Comparison of ENCODE assay signal across 20 cellular contexts in the genomic region with DNA sequence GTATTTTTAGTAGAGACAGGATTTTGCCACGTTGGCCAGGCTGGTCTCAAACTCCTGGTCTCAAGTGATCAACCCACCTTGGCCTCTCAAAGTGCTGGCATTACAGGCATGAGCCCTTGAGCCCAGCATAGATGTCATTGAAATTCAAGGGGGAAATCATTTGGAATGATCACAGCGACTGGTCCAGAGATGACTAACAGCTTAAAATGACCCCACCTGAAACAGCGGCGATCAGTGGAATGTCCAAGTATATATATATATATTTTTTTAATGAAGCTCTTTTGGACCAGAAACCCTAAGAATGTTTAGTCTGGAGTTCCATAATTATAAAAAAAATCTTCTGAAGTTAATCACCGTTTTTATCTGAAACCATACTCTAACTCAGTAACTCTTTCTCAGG. TPM values are rescaled to one million over a fixed set of nuclear protein-coding genes. Genes with fewer than 3 reads are reported as not detected.
DNase-seq lines count a peak whose midpoint lies in the region; ATAC-seq, FAIRE-seq and TF ChIP-seq lines count a peak whose summit lies in the region.
"Had no signal": no experiment of that assay in that cellular context is flagged by ENCODE, and none has a peak within 500 bp of the region (broad histone marks: within the 10 kb centered on the region; RNA-seq: fewer than 3 reads in every experiment).

No MANE protein-coding gene starts in this region.

- BruUV-seq in IMR-90 (replicated peaks; lab: Mats Ljungman, UMichigan) = no TSS peak

- FAIRE-seq in astrocyte (lab: Jason Lieb, UNC) (no peak), keratinocyte (lab: Jason Lieb, UNC) (no peak)
- FAIRE-seq: GM12891, GM18507 had no signal

- no peaks in the 10 kb centered on the region for H3K36me3 ChIP-seq in IMR-90 (ENCODE audit: control insufficient read depth, insufficient read depth, low read length)
- H3K36me3 ChIP-seq in astrocyte (ENCODE audit: insufficient read depth, low read length) = no peaks in the 10 kb centered on the region
- no peaks in the 10 kb centered on the region for H3K36me3 ChIP-seq in keratinocyte (ENCODE audit: control insufficient read depth in 2 of 2, extremely low read depth in 1 of 2, insufficient read depth in 2 of 2, low read length in 2 of 2)
- H3K36me3 ChIP-seq in body of pancreas (replicated peaks in 1 of 2; ENCODE audit: insufficient read depth in 1 of 2, low read depth in 2 of 2) = no peaks in the 10 kb centered on the region
- H3K36me3 ChIP-seq: BLaER1 had no signal

- TF ChIP-seq RAD21 in IMR-90 (IDR thresholded peaks at IDR 0.05; ENCODE audit: low read length) = no peak

- H3K79me2 ChIP-seq in astrocyte (ENCODE audit: insufficient read depth, low read length) = no peaks in the 10 kb centered on the region
- no peaks in the 10 kb centered on the region for H3K79me2 ChIP-seq in keratinocyte (ENCODE audit: control insufficient read depth, insufficient read depth, low read length)

- CTCF ChIA-PET in IMR-90 (lab: Yijun Ruan, JAX) = interaction anchor here (0.7 to 1.9 kb wide), 3 partner anchors 36 to 1326 kb away, joined by 3 to 6 read pairs (median 5); no protein-coding TSS in a partner anchor

- no peak overlapping the region for H2AK9ac ChIP-seq in IMR-90 (replicated peaks; ENCODE audit: low read depth, low read length, poor library complexity)

- TF ChIP-seq POLR2A in IMR-90 (IDR thresholded peaks at IDR 0.05; ENCODE audit: low read depth, low read length) (no peak), body of pancreas (IDR thresholded peaks at IDR 0.05) (no peak)

- intact Hi-C loops in IMR-90 (cut with micrococcal nuclease) (loop anchor here (10.0 kb wide), 1 partner anchor 571 kb away; no protein-coding TSS in a partner anchor), body of pancreas (cut with DNase I) (no loop called here)

- peaks cover 0 to 31% of the 10 kb centered on the region in 2 experiments; a peak in 3 of 4 replicates for H3K79me1 ChIP-seq in IMR-90 (ENCODE audit: low read depth in 1 of 2, low read length in 2 of 2)

- in situ Hi-C loops in IMR-90 (cut with MboI; ENCODE audit: low sequenced_read_pairs) = no loop called here

- no peak for TF ChIP-seq CTCF in IMR-90 (conservative IDR thresholded peaks at IDR 0.05; ENCODE audit: low read depth, low read length)
- TF ChIP-seq CTCF in astrocyte (IDR thresholded peaks at IDR 0.05; ENCODE audit: insufficient read depth, low read depth, low read length) = no peak
- no peak for TF ChIP-seq CTCF in keratinocyte (optimal IDR thresholded peaks at IDR 0.05 in 1 of 3, IDR thresholded peaks at IDR 0.05 in 1 of 3, conservative IDR thresholded peaks at IDR 0.05 in 1 of 3; ENCODE audit: extremely low read depth in 1 of 3, insufficient read depth in 2 of 3, low read length in 3 of 3)
- no peak for TF ChIP-seq CTCF in body of pancreas (IDR thresholded peaks at IDR 0.05)

- WGBS in IMR-90 (ENCODE audit: extremely low coverage in 2 of 2, insufficient read length in 1 of 2), 2 experiments = no CpG with 5 or more reads among the region's 5 CpGs
- 60 to 68% methylated on average over 5 of the region's 5 CpGs for WGBS in body of pancreas, 2 donors

- H2AFZ ChIP-seq in IMR-90 (replicated peaks; ENCODE audit: low read length, poor library complexity) = no peak overlapping the region
- H2AFZ ChIP-seq in astrocyte (ENCODE audit: low read depth, low read length) = no peak overlapping the region
- no peak overlapping the region for H2AFZ ChIP-seq in keratinocyte (ENCODE audit: control insufficient read depth, low read length)

- H3K9me1 ChIP-seq in IMR-90 (ENCODE audit: insufficient read depth, low read length) (peaks cover 14% of the 10 kb centered on the region), keratinocyte (ENCODE audit: control insufficient read depth, extremely low read depth, insufficient read depth, low read length) (no peaks in the 10 kb centered on the region)

- DNase-seq in A172 (ENCODE audit: low spot score) = peak; percentile 56
- no peak for DNase-seq in IMR-90
- DNase-seq in astrocyte (ENCODE audit: low read depth) = peak; percentile 34
- DNase-seq in keratinocyte (ENCODE audit: low read depth, low spot score) = no peak
- no peak for DNase-seq in NCI-H82 treated with DMSO at 0.1 percent for 48 hours (lab: John Stamatoyannopoulos, UW; ENCODE audit: unreplicated experiment)
- no peak for DNase-seq in body of pancreas
- DNase-seq in hypothalamus (lab: John Stamatoyannopoulos, UW) = no peak
- DNase-seq: CD8-positive, alpha-beta T cell; GOT3; KBM-7; NCI-H1417; NCI-H187; NCI-H2107; NCI-H510A; NCI-H748 treated with DMSO at 0.1 percent for 48 hours had no signal

- no peaks in the 10 kb centered on the region for H3K27me3 ChIP-seq in IMR-90 (ENCODE audit: control insufficient read depth, insufficient read depth, low read length)
- H3K27me3 ChIP-seq in astrocyte (ENCODE audit: insufficient read depth, low read length) = no peaks in the 10 kb centered on the region
- H3K27me3 ChIP-seq in keratinocyte (ENCODE audit: control insufficient read depth, extremely low read depth, insufficient read depth, low read length) = no peaks in the 10 kb centered on the region
- H3K27me3 ChIP-seq in body of pancreas = no peaks in the 10 kb centered on the region
- H3K27me3 ChIP-seq: BLaER1 had no signal

- H3K36me3 Mint-ChIP-seq in astrocyte (ENCODE audit: low read depth, unreplicated experiment) = no peaks in the 10 kb centered on the region
- H3K36me3 Mint-ChIP-seq: CD8-positive, alpha-beta T cell had no signal

- H4K91ac ChIP-seq in IMR-90 (ENCODE audit: insufficient read depth, low read depth, low read length) = no peak overlapping the region

- no peak overlapping the region for H3K23ac ChIP-seq in IMR-90 (ENCODE audit: low read depth, low read length)

- H4K20me1 ChIP-seq in IMR-90 (ENCODE audit: insufficient read depth, low read length) (no peaks in the 10 kb centered on the region), astrocyte (ENCODE audit: insufficient read depth, low read length) (no peaks in the 10 kb centered on the region), keratinocyte (ENCODE audit: control insufficient read depth, extremely low read depth, insufficient read depth, low read length) (no peaks in the 10 kb centered on the region)
- H4K20me1 ChIP-seq: BLaER1 had no signal

- H3K14ac ChIP-seq in IMR-90 (replicated peaks; ENCODE audit: low read depth, low read length) = no peak overlapping the region

- no peak overlapping the region for H3K56ac ChIP-seq in IMR-90 (ENCODE audit: extremely low read depth, insufficient read depth, low read length)

- peak overlapping the region; percentile 66; the same call in 1 of the 2 replicates for H2BK20ac ChIP-seq in IMR-90 (ENCODE audit: low read depth, low read length)

- no peak overlapping the region for H3K4me3 Mint-ChIP-seq in astrocyte (ENCODE audit: unreplicated experiment)
- H3K4me3 Mint-ChIP-seq: CD8-positive, alpha-beta T cell had no signal

- H3K27ac ChIP-seq in IMR-90 (ENCODE audit: insufficient read depth, low read length) (no peak overlapping the region), astrocyte (ENCODE audit: low read depth, low read length) (peak overlapping the region; percentile 77), keratinocyte (ENCODE audit: control insufficient read depth, insufficient read depth, low read length) (peak overlapping the region; percentile 7), body of pancreas (no peak overlapping the region)
- H3K27ac ChIP-seq: BLaER1 had no signal

- H2BK5ac ChIP-seq in IMR-90 (ENCODE audit: low read depth, low read length, poor library complexity, severe bottlenecking) = no peak overlapping the region

- peaks cover 18% of the 10 kb centered on the region for H3K4me1 Mint-ChIP-seq in astrocyte (ENCODE audit: low read depth, unreplicated experiment)

- H3K9me3 Mint-ChIP-seq in astrocyte (ENCODE audit: unreplicated experiment) = no peaks in the 10 kb centered on the region
- H3K9me3 Mint-ChIP-seq: CD8-positive, alpha-beta T cell had no signal

- peak overlapping the region; percentile 51; the same call in 1 of the 2 replicates for H2AK5ac ChIP-seq in IMR-90 (ENCODE audit: low read depth, low read length)

- no peak overlapping the region for H3K18ac ChIP-seq in IMR-90 (ENCODE audit: low read depth, low read length)

- H3K4ac ChIP-seq in IMR-90 (ENCODE audit: low read depth, low read length) = peak overlapping the region; percentile 60

- dilution Hi-C loops in IMR-90 (cut with HindIII; ENCODE audit: low sequenced_read_pairs, unreplicated experiment) (no loop called here), keratinocyte (cut with MboI; ENCODE audit: extremely low pct_ligation_motif_present, low sequenced_read_pairs) (no loop called here)

- H3K27ac Mint-ChIP-seq in astrocyte (ENCODE audit: unreplicated experiment) = no peak overlapping the region
- H3K27ac Mint-ChIP-seq: CD8-positive, alpha-beta T cell had no signal

- H3K4me1 ChIP-seq in IMR-90 (ENCODE audit: control insufficient read depth, insufficient read depth, low read length) (peaks cover 5% of the 10 kb centered on the region; the same call in 1 of the 2 replicates), astrocyte (ENCODE audit: insufficient read depth, low read length) (peaks cover 24% of the 10 kb centered on the region), keratinocyte (ENCODE audit: control insufficient read depth, extremely low read depth, insufficient read depth, low read length) (peaks cover 9% of the 10 kb centered on the region), body of pancreas (peaks cover 3% of the 10 kb centered on the region)
- H3K4me1 ChIP-seq: BLaER1 had no signal

- H3K27me3 Mint-ChIP-seq in astrocyte (ENCODE audit: low read depth, unreplicated experiment) = peaks cover 2% of the 10 kb centered on the region

- no peak for ATAC-seq in IMR-90 (ENCODE audit: low read depth)
- ATAC-seq in HG03565 (IDR thresholded peaks at IDR 0.05; ENCODE audit: unreplicated experiment) = no peak
- ATAC-seq in body of pancreas = no peak
- ATAC-seq: CD8-positive, alpha-beta T cell had no signal

- peak overlapping the region; percentile 32; the same call in 1 of the 2 replicates for H2BK120ac ChIP-seq in IMR-90 (ENCODE audit: low read depth, low read length)

- H4K8ac ChIP-seq in IMR-90 (ENCODE audit: low read depth in 2 of 2, low read length in 2 of 2) = no peak overlapping the region

- H3K9ac ChIP-seq in IMR-90 (ENCODE audit: low read depth, low read length) = no peak overlapping the region
- peak overlapping the region; percentile 64 for H3K9ac ChIP-seq in astrocyte (ENCODE audit: low read length)
- no peak overlapping the region for H3K9ac ChIP-seq in keratinocyte (ENCODE audit: control insufficient read depth, extremely low read depth, insufficient read depth, low read length)
- H3K9ac ChIP-seq: BLaER1 had no signal

- no peak overlapping the region; the same call in 2 of the 3 replicates for H2BK15ac ChIP-seq in IMR-90 (ENCODE audit: low read depth, low read length)

- H3K9me3 ChIP-seq in IMR-90 (ENCODE audit: control insufficient read depth, insufficient read depth, low read length) (no peaks in the 10 kb centered on the region), astrocyte (ENCODE audit: insufficient read depth, low read depth, low read length) (no peaks in the 10 kb centered on the region), keratinocyte (ENCODE audit: control insufficient read depth, low read depth, low read length) (no peaks in the 10 kb centered on the region), body of pancreas (no peaks in the 10 kb centered on the region)
- H3K9me3 ChIP-seq: BLaER1 had no signal

- H3K4me3 ChIP-seq in IMR-90 (ENCODE audit: insufficient read depth, low read depth, low read length) (no peak overlapping the region), astrocyte (ENCODE audit: insufficient read depth, low read depth, low read length) (no peak overlapping the region), keratinocyte (ENCODE audit: control insufficient read depth in 2 of 3, extremely low read depth in 1 of 3, insufficient read depth in 2 of 3, low read depth in 1 of 3, low read length in 3 of 3) (no peak overlapping the region), body of pancreas (no peak overlapping the region)
- H3K4me3 ChIP-seq: BLaER1 had no signal

- POLR2A ChIA-PET in IMR-90 (lab: Charles Lee; ENCODE audit: unreplicated experiment) = no interaction called here

- H3K4me2 ChIP-seq in IMR-90 (ENCODE audit: low read depth, low read length) (no peak overlapping the region), astrocyte (ENCODE audit: low read length) (peak overlapping the region; percentile 3), keratinocyte (ENCODE audit: control insufficient read depth, extremely low read depth, insufficient read depth, low read depth, low read length) (no peak overlapping the region)
- H3K4me2 ChIP-seq: BLaER1 had no signal

- no peak overlapping the region for H4K5ac ChIP-seq in IMR-90 (ENCODE audit: low read depth, low read length)

RNA-seq across cellular contexts. Expression of a gene that starts 12.5 kb away (rescaled TPM):
- total RNA-seq in A172 (2014; rRNA removed; shearing (Covaris generic)) = not detected in 2 replicates
- 2.2 and 3.4 TPM in 2 replicates for total RNA-seq in IMR-90 (2012; rRNA removed)
- 1.1 and 1.2 TPM in 2 replicates for polyA plus RNA-seq in IMR-90 (2012; rRNA removed)
- polyA plus RNA-seq in IMR-90 (2012; cell fraction: cytosol; rRNA removed) = 0.76 and 0.79 TPM in 2 replicates
- 1.9 and 4.7 TPM in 2 replicates for polyA plus RNA-seq in IMR-90 (2012; cell fraction: nucleus; rRNA removed; ENCODE audit: low replicate concordance)
- total RNA-seq in astrocyte = 0.91 and 1.4 TPM in 2 replicates
- polyA plus RNA-seq in keratinocyte = 1.0 to 1.9 TPM (median 1.9 TPM) in 3 replicates
- polyA plus RNA-seq in keratinocyte (2011; ENCODE audit: low read depth) = not detected
- 0.79 and 1.1 TPM in 2 replicates for polyA plus RNA-seq in keratinocyte (2011; cell fraction: cytosol; rRNA removed)
- polyA plus RNA-seq in keratinocyte (2011; cell fraction: nucleus; rRNA removed) = 1.6 and 3.9 TPM in 2 replicates
- polyA plus RNA-seq in keratinocyte (2012; ENCODE audit: low replicate concordance) = 0.42 and 1.0 TPM in 2 replicates
- 2.2 to 3.6 TPM (median 3.5 TPM) in 3 replicates for polyA minus RNA-seq in keratinocyte
- polyA minus RNA-seq in keratinocyte (2011; cell fraction: cytosol; rRNA and poly(A)+ RNA removed) = not detected
- polyA minus RNA-seq in keratinocyte (2011; cell fraction: nucleus; rRNA and poly(A)+ RNA removed) = 1.5 and 2.3 TPM in 2 replicates
- total RNA-seq in body of pancreas = 10 to 100 TPM in 1 of 2 donors, under 1 TPM in 1; 0.26 to 14.5 TPM
- total RNA-seq: OCI-LY7 had no signal

Comparison
In these comparisons a context has a peak if more than half of its experiments do, and no peak if none do; other contexts are left out.
1. DNase-seq: peak in A172 (single experiment) and astrocyte (single experiment); none in IMR-90 (single experiment), keratinocyte (single experiment), NCI-H82 treated with DMSO at 0.1 percent for 48 hours (single experiment), body of pancreas (0 of 4) and hypothalamus (0 of 51).
2. H3K27ac ChIP-seq: peak in astrocyte (single experiment) and keratinocyte (single experiment); none in IMR-90 (single experiment) and body of pancreas (0 of 4).